ENCODE assay signal across 19 cellular contexts in genomic region chr6:152993847-152994246, GRCh38.
"Had no signal": no experiment of that assay in that cellular context is flagged by ENCODE, and none has a peak within 500 bp of the region (broad histone marks: within the 10 kb centered on the region; RNA-seq: fewer than 3 reads in every experiment).

No MANE protein-coding gene starts in this region.

- H3K4me1 ChIP-seq: prostate gland had no signal

- H3K36me3 ChIP-seq: prostate gland had no signal

- DNase-seq: activated CD4-positive, alpha-beta T cell treated with anti-CD3 and anti-CD28 coated beads, Interleukin-2, amount 50 U/mL, for 4 hours; activated CD8-positive, alpha-beta memory T cell treated with anti-CD3 and anti-CD28 coated beads, Interleukin-2, amount 50 U/mL, for 48 hours; activated gamma-delta T cell; effector memory CD4-positive, alpha-beta T cell; heart left ventricle; immature natural killer cell; right cardiac atrium; small intestine; stimulated activated CD4-positive, alpha-beta T cell treated with anti-CD3 and anti-CD28 coated beads, Interleukin-4, amount 100 ng/mL, for 24 hours; stimulated activated naive CD4-positive, alpha-beta T cell treated with Interleukin-2 at 50 U/mL for 16 hours; substantia nigra; transverse colon had no signal

- H3K27me3 ChIP-seq: heart left ventricle, transverse colon, vagina had no signal

- H3K4me3 Mint-ChIP-seq: dendritic cell treated with granulocyte-macrophage colony-stimulating factor and Interleukin-4, amounts not matched to agents 40 ng/mL and 50 ng/mL, for 4 days; immature natural killer cell; neural crest cell; WTC11 had no signal

- ATAC-seq: heart left ventricle, right cardiac atrium had no signal

- H3K4me1 Mint-ChIP-seq: WTC11 had no signal

- H3K9me3 Mint-ChIP-seq: dendritic cell treated with granulocyte-macrophage colony-stimulating factor and Interleukin-4, amounts not matched to agents 40 ng/mL and 50 ng/mL, for 4 days; immature natural killer cell; neural crest cell; WTC11 had no signal

- H3K9me3 ChIP-seq: heart left ventricle, prostate gland, transverse colon, vagina had no signal

- H3K4me3 ChIP-seq: heart left ventricle, prostate gland, SK-N-MC, transverse colon, vagina had no signal

- H3K27me3 Mint-ChIP-seq: dendritic cell treated with granulocyte-macrophage colony-stimulating factor and Interleukin-4, amounts not matched to agents 40 ng/mL and 50 ng/mL, for 4 days had no signal

- H3K27ac ChIP-seq: epithelial cell of prostate, heart left ventricle, prostate gland, transverse colon, vagina had no signal

- H3K27ac Mint-ChIP-seq: dendritic cell treated with granulocyte-macrophage colony-stimulating factor and Interleukin-4, amounts not matched to agents 40 ng/mL and 50 ng/mL, for 4 days; WTC11 had no signal
